2 cellular contexts compared by ENCODE assay signal in genomic region chr1:57424231-57425027, GRCh38.
TF ChIP-seq lines count a peak whose summit lies in the region.

No MANE protein-coding gene starts in this region.

TF ChIP-seq in HEK293, 187 proteins besides CTCF, POLR2A, EP300 and RAD21 (continued from another document and continues in another):
- TF ChIP-seq TSHZ1 (tag by site-specific recombination; IDR thresholded peaks at IDR 0.05; ENCODE audit: borderline replicate concordance), result no peak
- peak; percentile 45; the same call in 1 of the 2 replicates for TF ChIP-seq ZBTB48 (tag by site-specific recombination; IDR thresholded peaks at IDR 0.05)
- TF ChIP-seq HOXA7 (CRISPR knock-in tag; IDR thresholded peaks at IDR 0.05; ENCODE audit: borderline replicate concordance), result no peak
- TF ChIP-seq ZNF654 (tag by site-specific recombination; IDR thresholded peaks at IDR 0.05; ENCODE audit: low read depth), result peak; percentile 70
- TF ChIP-seq KLF1 (tag by site-specific recombination; IDR thresholded peaks at IDR 0.05), result peak; percentile 20; the same call in 1 of the 2 replicates
- peak; percentile 78 for TF ChIP-seq GLIS2 (tag by site-specific recombination; IDR thresholded peaks at IDR 0.05)
- peak; percentile 95 for TF ChIP-seq ZNF501 (tag by site-specific recombination; IDR thresholded peaks at IDR 0.05)
- TF ChIP-seq ZNF610 (tag by site-specific recombination; IDR thresholded peaks at IDR 0.05; ENCODE audit: borderline replicate concordance), result 0 out of 2 replicates have a peak, but pooled peaks have one; percentile 48
- no peak for TF ChIP-seq OSR2 (tag by site-specific recombination; IDR thresholded peaks at IDR 0.05)
- peak; percentile 27; the same call in 1 of the 2 replicates for TF ChIP-seq TRIM28 (IDR thresholded peaks at IDR 0.05; ENCODE audit: borderline replicate concordance, low read length)
- no peak for TF ChIP-seq ZNF19 (tag by site-specific recombination; IDR thresholded peaks at IDR 0.05; ENCODE audit: low read depth)
- TF ChIP-seq ZNF692 (tag by site-specific recombination; IDR thresholded peaks at IDR 0.05), result peak; percentile 69; the same call in 1 of the 2 replicates
- peak; percentile 59; the same call in 1 of the 2 replicates for TF ChIP-seq ZNF561 (tag by site-specific recombination; IDR thresholded peaks at IDR 0.05; ENCODE audit: borderline replicate concordance)
- peak; percentile 31; the same call in 1 of the 2 replicates for TF ChIP-seq ZNF580 (tag by site-specific recombination; IDR thresholded peaks at IDR 0.05)
- TF ChIP-seq HOXD13 (CRISPR knock-in tag; IDR thresholded peaks at IDR 0.05; ENCODE audit: borderline replicate concordance), result no peak
- peak; percentile 72 for TF ChIP-seq KLF16 (tag by site-specific recombination; IDR thresholded peaks at IDR 0.05)
- TF ChIP-seq ZNF629 (tag by site-specific recombination; IDR thresholded peaks at IDR 0.05), result peak; percentile 48; the same call in 1 of the 2 replicates
- TF ChIP-seq ZSCAN30 (tag by site-specific recombination; IDR thresholded peaks at IDR 0.05), result peak; percentile 12; the same call in 1 of the 2 replicates
- no peak for TF ChIP-seq ZBTB21 (tag by site-specific recombination; IDR thresholded peaks at IDR 0.05)
- peak; percentile 48; the same call in 1 of the 2 replicates for TF ChIP-seq KLF8 (tag by site-specific recombination; IDR thresholded peaks at IDR 0.05)
- TF ChIP-seq PRDM10 (tag by site-specific recombination; IDR thresholded peaks at IDR 0.05), result peak; percentile 98
- TF ChIP-seq SP3 (tag by site-specific recombination; IDR thresholded peaks at IDR 0.05), result no peak; the same call in 1 of the 2 replicates

TF ChIP-seq in WTC11, 78 proteins besides CTCF, POLR2A, EP300 and RAD21 (continued from another document and continues in another):
- no peak for TF ChIP-seq ARID4B (CRISPR knock-in tag; IDR thresholded peaks at IDR 0.05; ENCODE audit: borderline replicate concordance)
- no peak for TF ChIP-seq NR1H2 (CRISPR knock-in tag; IDR thresholded peaks at IDR 0.05)
- no peak for TF ChIP-seq TCF7 (CRISPR knock-in tag; IDR thresholded peaks at IDR 0.05; ENCODE audit: low read depth)
- TF ChIP-seq ZNF281 (CRISPR knock-in tag; IDR thresholded peaks at IDR 0.05), result 0 out of 2 replicates have a peak, but pooled peaks have one; percentile 61
- TF ChIP-seq ZSCAN18 (CRISPR knock-in tag; IDR thresholded peaks at IDR 0.05), result no peak
- no peak for TF ChIP-seq MXD4 (CRISPR knock-in tag; IDR thresholded peaks at IDR 0.05; ENCODE audit: borderline replicate concordance)
- no peak for TF ChIP-seq GTF2I (CRISPR knock-in tag; conservative IDR thresholded peaks at IDR 0.05)
- no peak for TF ChIP-seq ZNF512 (CRISPR knock-in tag; IDR thresholded peaks at IDR 0.05; ENCODE audit: borderline replicate concordance)
- peak; percentile 67 for TF ChIP-seq FOXK1 (CRISPR knock-in tag; IDR thresholded peaks at IDR 0.05)
- TF ChIP-seq KAT7 (CRISPR knock-in tag; IDR thresholded peaks at IDR 0.05; ENCODE audit: borderline replicate concordance), result no peak
- TF ChIP-seq ZNF317 (CRISPR knock-in tag; IDR thresholded peaks at IDR 0.05; ENCODE audit: borderline replicate concordance, low read depth), result no peak
- no peak for TF ChIP-seq NR3C1 (CRISPR knock-in tag; conservative IDR thresholded peaks at IDR 0.05; ENCODE audit: low read depth)
- no peak for TF ChIP-seq ESRRA (CRISPR knock-in tag; IDR thresholded peaks at IDR 0.05; ENCODE audit: borderline replicate concordance)
- no peak for TF ChIP-seq ZNF425 (CRISPR knock-in tag; conservative IDR thresholded peaks at IDR 0.05)
- peak; percentile 91 for TF ChIP-seq ZNF232 (CRISPR knock-in tag; IDR thresholded peaks at IDR 0.05)
- TF ChIP-seq ETV6 (CRISPR knock-in tag; IDR thresholded peaks at IDR 0.05), result no peak
- peak; percentile 45; the same call in 1 of the 2 replicates for TF ChIP-seq NFE2L1 (CRISPR knock-in tag; IDR thresholded peaks at IDR 0.05)
- peak; percentile 82 for TF ChIP-seq CREM (CRISPR knock-in tag; IDR thresholded peaks at IDR 0.05)
- TF ChIP-seq MAX (CRISPR knock-in tag; IDR thresholded peaks at IDR 0.05), result peak; percentile 96
- TF ChIP-seq TEAD4 (CRISPR knock-in tag; IDR thresholded peaks at IDR 0.05), result no peak
- TF ChIP-seq OVOL2 (CRISPR knock-in tag; IDR thresholded peaks at IDR 0.05; ENCODE audit: borderline replicate concordance), result no peak
- TF ChIP-seq ZNF671 (CRISPR knock-in tag; IDR thresholded peaks at IDR 0.05), result no peak
- TF ChIP-seq RORB (CRISPR knock-in tag; IDR thresholded peaks at IDR 0.05), result no peak
- no peak for TF ChIP-seq ATF6 (CRISPR knock-in tag; IDR thresholded peaks at IDR 0.05)
- no peak for TF ChIP-seq EMX1 (CRISPR knock-in tag; IDR thresholded peaks at IDR 0.05)
- TF ChIP-seq ZNF423 (CRISPR knock-in tag; IDR thresholded peaks at IDR 0.05), result no peak
- no peak for TF ChIP-seq NFATC4 (CRISPR knock-in tag; IDR thresholded peaks at IDR 0.05)
- peak; percentile 57; the same call in 1 of the 2 replicates for TF ChIP-seq SMAD3 (CRISPR knock-in tag; IDR thresholded peaks at IDR 0.05; ENCODE audit: borderline replicate concordance)
- peak; percentile 38; the same call in 1 of the 2 replicates for TF ChIP-seq USF2 (CRISPR knock-in tag; IDR thresholded peaks at IDR 0.05)
- TF ChIP-seq ZNF263 (CRISPR knock-in tag; IDR thresholded peaks at IDR 0.05; ENCODE audit: low read depth), result no peak
- no peak for TF ChIP-seq ZBTB21 (CRISPR knock-in tag; IDR thresholded peaks at IDR 0.05; ENCODE audit: borderline replicate concordance)
- TF ChIP-seq ZNF219 (CRISPR knock-in tag; IDR thresholded peaks at IDR 0.05; ENCODE audit: borderline replicate concordance), result no peak
- no peak for TF ChIP-seq NFYB (CRISPR knock-in tag; conservative IDR thresholded peaks at IDR 0.05; ENCODE audit: low read depth)
- 0 out of 2 replicates have a peak, but pooled peaks have one; percentile 31 for TF ChIP-seq CBFB (CRISPR knock-in tag; IDR thresholded peaks at IDR 0.05; ENCODE audit: low read depth)
- peak; percentile 54; the same call in 1 of the 2 replicates for TF ChIP-seq SP1 (CRISPR knock-in tag; conservative IDR thresholded peaks at IDR 0.05)
